In genomic region chr4:109199585-109199984, GRCh38 we compare ENCODE assay signal across 9 cellular contexts.
"Had no signal": no experiment of that assay in that cellular context is flagged by ENCODE, and none has a peak within 500 bp of the region (broad histone marks: within the 10 kb centered on the region; RNA-seq: fewer than 3 reads in every experiment).

No MANE protein-coding gene starts in this region.

- H3K4me3 Mint-ChIP-seq: GM23338, H9, HFFc6 had no signal

- H3K9me3 ChIP-seq: HAP-1 had no signal

- ATAC-seq: GM23338, HCT116 had no signal

- H3K4me3 ChIP-seq: GM23248, GM23338, HAP-1 had no signal

- H3K9ac ChIP-seq: GM23248 had no signal

- H3K27ac Mint-ChIP-seq: GM23338, H9, HFFc6 had no signal

- H3K9me3 Mint-ChIP-seq: GM23338, H9, HFFc6 had no signal

- H3K4me1 Mint-ChIP-seq: GM23338, H9 had no signal

- DNase-seq: GM23248, GOT3, H7, H9, HCEC 1CT, HFFc6 had no signal

- H3K27ac ChIP-seq: GM23248 had no signal

- H3K36me3 ChIP-seq: HAP-1 had no signal

- H3K4me1 ChIP-seq: HAP-1 had no signal
